ENCODE assay signal across 1 cellular context in the genomic region with DNA sequence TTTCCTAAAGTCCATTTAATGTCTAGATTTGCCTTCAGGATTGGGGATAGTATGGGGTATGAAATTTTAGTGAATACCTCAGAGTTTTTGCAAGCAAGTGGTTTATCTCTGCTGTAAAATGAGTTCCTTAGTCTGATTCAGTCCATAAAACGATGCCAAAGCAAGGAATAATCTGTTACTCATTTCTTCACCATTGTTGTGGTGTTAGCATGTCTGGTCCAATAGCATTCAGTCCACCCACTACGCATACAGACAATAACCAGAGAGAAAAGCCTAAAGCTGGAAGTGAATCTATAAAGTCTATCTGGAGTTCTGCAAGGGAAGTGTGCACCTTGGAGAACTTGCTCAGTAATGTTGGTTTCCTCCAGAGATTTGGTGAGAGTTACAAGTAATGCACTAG.
TF ChIP-seq lines count a peak whose summit lies in the region.

No MANE protein-coding gene starts in this region.

TF ChIP-seq in SK-N-SH, 30 proteins besides CTCF, POLR2A, EP300 and RAD21 (continued from another document):
- TF ChIP-seq, protein P1, sequence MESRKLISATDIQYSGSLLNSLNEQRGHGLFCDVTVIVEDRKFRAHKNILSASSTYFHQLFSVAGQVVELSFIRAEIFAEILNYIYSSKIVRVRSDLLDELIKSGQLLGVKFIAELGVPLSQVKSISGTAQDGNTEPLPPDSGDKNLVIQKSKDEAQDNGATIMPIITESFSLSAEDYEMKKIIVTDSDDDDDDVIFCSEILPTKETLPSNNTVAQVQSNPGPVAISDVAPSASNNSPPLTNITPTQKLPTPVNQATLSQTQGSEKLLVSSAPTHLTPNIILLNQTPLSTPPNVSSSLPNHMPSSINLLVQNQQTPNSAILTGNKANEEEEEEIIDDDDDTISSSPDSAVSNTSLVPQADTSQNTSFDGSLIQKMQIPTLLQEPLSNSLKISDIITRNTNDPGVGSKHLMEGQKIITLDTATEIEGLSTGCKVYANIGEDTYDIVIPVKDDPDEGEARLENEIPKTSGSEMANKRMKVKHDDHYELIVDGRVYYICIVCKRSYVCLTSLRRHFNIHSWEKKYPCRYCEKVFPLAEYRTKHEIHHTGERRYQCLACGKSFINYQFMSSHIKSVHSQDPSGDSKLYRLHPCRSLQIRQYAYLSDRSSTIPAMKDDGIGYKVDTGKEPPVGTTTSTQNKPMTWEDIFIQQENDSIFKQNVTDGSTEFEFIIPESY (IDR thresholded peaks at IDR 0.05; ENCODE audit: borderline replicate concordance, low read depth): no peak
- no peak for TF ChIP-seq USF1 (IDR thresholded peaks at IDR 0.05; ENCODE audit: borderline replicate concordance, low read depth)
- TF ChIP-seq, protein P2, sequence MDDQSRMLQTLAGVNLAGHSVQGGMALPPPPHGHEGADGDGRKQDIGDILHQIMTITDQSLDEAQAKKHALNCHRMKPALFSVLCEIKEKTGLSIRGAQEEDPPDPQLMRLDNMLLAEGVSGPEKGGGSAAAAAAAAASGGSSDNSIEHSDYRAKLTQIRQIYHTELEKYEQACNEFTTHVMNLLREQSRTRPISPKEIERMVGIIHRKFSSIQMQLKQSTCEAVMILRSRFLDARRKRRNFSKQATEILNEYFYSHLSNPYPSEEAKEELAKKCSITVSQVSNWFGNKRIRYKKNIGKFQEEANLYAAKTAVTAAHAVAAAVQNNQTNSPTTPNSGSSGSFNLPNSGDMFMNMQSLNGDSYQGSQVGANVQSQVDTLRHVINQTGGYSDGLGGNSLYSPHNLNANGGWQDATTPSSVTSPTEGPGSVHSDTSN (IDR thresholded peaks at IDR 0.05): peak; percentile 72
- peak; percentile 37; the same call in 1 of the 2 replicates for TF ChIP-seq JUND (IDR thresholded peaks at IDR 0.05)
- TF ChIP-seq MEF2A (IDR thresholded peaks at IDR 0.05; ENCODE audit: borderline replicate concordance, low read depth): no peak
- no peak for TF ChIP-seq GABPA (IDR thresholded peaks at IDR 0.05; ENCODE audit: low read depth)
